1 cellular context compared by ENCODE assay signal in genomic region chr11:111335124-111335535, GRCh38.
TF ChIP-seq lines count a peak whose summit lies in the region.

No MANE protein-coding gene starts in this region.

TF ChIP-seq in HepG2, 621 proteins besides CTCF, POLR2A, EP300 and RAD21 (continued from another document and continues in another):
- TF ChIP-seq, protein P1, sequence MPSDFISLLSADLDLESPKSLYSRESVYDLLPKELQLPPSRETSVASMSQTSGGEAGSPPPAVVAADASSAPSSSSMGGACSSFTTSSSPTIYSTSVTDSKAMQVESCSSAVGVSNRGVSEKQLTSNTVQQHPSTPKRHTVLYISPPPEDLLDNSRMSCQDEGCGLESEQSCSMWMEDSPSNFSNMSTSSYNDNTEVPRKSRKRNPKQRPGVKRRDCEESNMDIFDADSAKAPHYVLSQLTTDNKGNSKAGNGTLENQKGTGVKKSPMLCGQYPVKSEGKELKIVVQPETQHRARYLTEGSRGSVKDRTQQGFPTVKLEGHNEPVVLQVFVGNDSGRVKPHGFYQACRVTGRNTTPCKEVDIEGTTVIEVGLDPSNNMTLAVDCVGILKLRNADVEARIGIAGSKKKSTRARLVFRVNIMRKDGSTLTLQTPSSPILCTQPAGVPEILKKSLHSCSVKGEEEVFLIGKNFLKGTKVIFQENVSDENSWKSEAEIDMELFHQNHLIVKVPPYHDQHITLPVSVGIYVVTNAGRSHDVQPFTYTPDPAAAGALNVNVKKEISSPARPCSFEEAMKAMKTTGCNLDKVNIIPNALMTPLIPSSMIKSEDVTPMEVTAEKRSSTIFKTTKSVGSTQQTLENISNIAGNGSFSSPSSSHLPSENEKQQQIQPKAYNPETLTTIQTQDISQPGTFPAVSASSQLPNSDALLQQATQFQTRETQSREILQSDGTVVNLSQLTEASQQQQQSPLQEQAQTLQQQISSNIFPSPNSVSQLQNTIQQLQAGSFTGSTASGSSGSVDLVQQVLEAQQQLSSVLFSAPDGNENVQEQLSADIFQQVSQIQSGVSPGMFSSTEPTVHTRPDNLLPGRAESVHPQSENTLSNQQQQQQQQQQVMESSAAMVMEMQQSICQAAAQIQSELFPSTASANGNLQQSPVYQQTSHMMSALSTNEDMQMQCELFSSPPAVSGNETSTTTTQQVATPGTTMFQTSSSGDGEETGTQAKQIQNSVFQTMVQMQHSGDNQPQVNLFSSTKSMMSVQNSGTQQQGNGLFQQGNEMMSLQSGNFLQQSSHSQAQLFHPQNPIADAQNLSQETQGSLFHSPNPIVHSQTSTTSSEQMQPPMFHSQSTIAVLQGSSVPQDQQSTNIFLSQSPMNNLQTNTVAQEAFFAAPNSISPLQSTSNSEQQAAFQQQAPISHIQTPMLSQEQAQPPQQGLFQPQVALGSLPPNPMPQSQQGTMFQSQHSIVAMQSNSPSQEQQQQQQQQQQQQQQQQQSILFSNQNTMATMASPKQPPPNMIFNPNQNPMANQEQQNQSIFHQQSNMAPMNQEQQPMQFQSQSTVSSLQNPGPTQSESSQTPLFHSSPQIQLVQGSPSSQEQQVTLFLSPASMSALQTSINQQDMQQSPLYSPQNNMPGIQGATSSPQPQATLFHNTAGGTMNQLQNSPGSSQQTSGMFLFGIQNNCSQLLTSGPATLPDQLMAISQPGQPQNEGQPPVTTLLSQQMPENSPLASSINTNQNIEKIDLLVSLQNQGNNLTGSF (CRISPR knock-in tag; IDR thresholded peaks at IDR 0.05): no peak
- no peak for TF ChIP-seq CHCHD3 (CRISPR knock-in tag; IDR thresholded peaks at IDR 0.05)
- TF ChIP-seq RXRA (CRISPR knock-in tag; IDR thresholded peaks at IDR 0.05): peak; percentile 38
- no peak for TF ChIP-seq GABPA (IDR thresholded peaks at IDR 0.05; ENCODE audit: low read depth, low read length)
- no peak for TF ChIP-seq GABPA (CRISPR knock-in tag; IDR thresholded peaks at IDR 0.05; ENCODE audit: low read depth)
- TF ChIP-seq ZMAT3 (CRISPR knock-in tag; conservative IDR thresholded peaks at IDR 0.05): 0 out of 2 replicates have a peak, but pooled peaks have one; percentile 11
- peak; percentile 21; the same call in 1 of the 2 replicates for TF ChIP-seq ADNP (CRISPR knock-in tag; IDR thresholded peaks at IDR 0.05)
- no peak for TF ChIP-seq ZSCAN30 (CRISPR knock-in tag; IDR thresholded peaks at IDR 0.05)
- TF ChIP-seq TFE3 (CRISPR knock-in tag; IDR thresholded peaks at IDR 0.05): no peak
- TF ChIP-seq NKX3-1 (CRISPR knock-in tag; IDR thresholded peaks at IDR 0.05): no peak
- TF ChIP-seq ERF (CRISPR knock-in tag; IDR thresholded peaks at IDR 0.05): no peak
- no peak for TF ChIP-seq ZSCAN29 (CRISPR knock-in tag; conservative IDR thresholded peaks at IDR 0.05)
- no peak for TF ChIP-seq ZNF142 (CRISPR knock-in tag; IDR thresholded peaks at IDR 0.05)
- TF ChIP-seq, protein P2, sequence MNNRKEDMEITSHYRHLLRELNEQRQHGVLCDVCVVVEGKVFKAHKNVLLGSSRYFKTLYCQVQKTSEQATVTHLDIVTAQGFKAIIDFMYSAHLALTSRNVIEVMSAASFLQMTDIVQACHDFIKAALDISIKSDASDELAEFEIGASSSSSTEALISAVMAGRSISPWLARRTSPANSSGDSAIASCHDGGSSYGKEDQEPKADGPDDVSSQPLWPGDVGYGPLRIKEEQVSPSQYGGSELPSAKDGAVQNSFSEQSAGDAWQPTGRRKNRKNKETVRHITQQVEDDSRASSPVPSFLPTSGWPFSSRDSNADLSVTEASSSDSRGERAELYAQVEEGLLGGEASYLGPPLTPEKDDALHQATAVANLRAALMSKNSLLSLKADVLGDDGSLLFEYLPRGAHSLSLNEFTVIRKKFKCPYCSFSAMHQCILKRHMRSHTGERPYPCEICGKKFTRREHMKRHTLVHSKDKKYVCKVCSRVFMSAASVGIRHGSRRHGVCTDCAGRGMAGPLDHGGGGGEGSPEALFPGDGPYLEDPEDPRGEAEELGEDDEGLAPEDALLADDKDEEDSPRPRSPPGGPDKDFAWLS (CRISPR knock-in tag; IDR thresholded peaks at IDR 0.05; ENCODE audit: borderline replicate concordance): no peak
- TF ChIP-seq ZNF749 (CRISPR knock-in tag; IDR thresholded peaks at IDR 0.05; ENCODE audit: borderline replicate concordance): no peak; the same call in 1 of the 2 replicates
- peak; percentile 66 for TF ChIP-seq POLR2AphosphoS5 (IDR thresholded peaks at IDR 0.05; ENCODE audit: low read depth, low read length)
- TF ChIP-seq MNT (IDR thresholded peaks at IDR 0.05): no peak
- 0 out of 2 replicates have a peak, but pooled peaks have one; percentile 29 for TF ChIP-seq RXRB (CRISPR knock-in tag; IDR thresholded peaks at IDR 0.05; ENCODE audit: borderline replicate concordance)
- TF ChIP-seq ZNF24 (IDR thresholded peaks at IDR 0.05): no peak
- no peak for TF ChIP-seq ZNF891 (CRISPR knock-in tag; IDR thresholded peaks at IDR 0.05)
- no peak for TF ChIP-seq MLLT10 (CRISPR knock-in tag; IDR thresholded peaks at IDR 0.05)
- TF ChIP-seq SKIL (CRISPR knock-in tag; IDR thresholded peaks at IDR 0.05; ENCODE audit: borderline replicate concordance): peak; percentile 4; the same call in 1 of the 2 replicates
- peak; percentile 17 for TF ChIP-seq XRCC5 (optimal IDR thresholded peaks at IDR 0.05; ENCODE audit: low read length)
- TF ChIP-seq ZGPAT (CRISPR knock-in tag; IDR thresholded peaks at IDR 0.05): peak; percentile 88
- TF ChIP-seq ZNF326 (CRISPR knock-in tag; IDR thresholded peaks at IDR 0.05; ENCODE audit: borderline replicate concordance): no peak
- TF ChIP-seq, protein P3, sequence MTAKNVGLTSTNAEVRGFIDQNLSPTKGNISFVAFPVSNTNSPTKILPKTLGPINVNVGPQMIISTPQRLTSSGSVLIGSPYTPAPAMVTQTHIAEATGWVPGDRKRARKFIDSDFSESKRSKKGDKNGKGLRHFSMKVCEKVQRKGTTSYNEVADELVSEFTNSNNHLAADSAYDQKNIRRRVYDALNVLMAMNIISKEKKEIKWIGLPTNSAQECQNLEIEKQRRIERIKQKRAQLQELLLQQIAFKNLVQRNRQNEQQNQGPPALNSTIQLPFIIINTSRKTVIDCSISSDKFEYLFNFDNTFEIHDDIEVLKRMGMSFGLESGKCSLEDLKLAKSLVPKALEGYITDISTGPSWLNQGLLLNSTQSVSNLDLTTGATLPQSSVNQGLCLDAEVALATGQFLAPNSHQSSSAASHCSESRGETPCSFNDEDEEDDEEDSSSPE (CRISPR knock-in tag; IDR thresholded peaks at IDR 0.05): 0 out of 2 replicates have a peak, but pooled peaks have one; percentile 27
- TF ChIP-seq KMT2B (CRISPR knock-in tag; IDR thresholded peaks at IDR 0.05): no peak; the same call in 1 of the 2 replicates
- TF ChIP-seq ZNF75D (CRISPR knock-in tag; IDR thresholded peaks at IDR 0.05; ENCODE audit: borderline replicate concordance): no peak
- TF ChIP-seq FOSL2 (CRISPR knock-in tag; IDR thresholded peaks at IDR 0.05): peak; percentile 37; the same call in 1 of the 2 replicates
- no peak for TF ChIP-seq NFRKB (IDR thresholded peaks at IDR 0.05)
- TF ChIP-seq NFE2L2 (IDR thresholded peaks at IDR 0.05; ENCODE audit: low read length): no peak
- TF ChIP-seq ZNF780A (CRISPR knock-in tag; IDR thresholded peaks at IDR 0.05): no peak
- peak; percentile 97 for TF ChIP-seq TFAP4 (IDR thresholded peaks at IDR 0.05; ENCODE audit: borderline replicate concordance, low read depth)
- TF ChIP-seq PHF20 (CRISPR knock-in tag; IDR thresholded peaks at IDR 0.05): no peak
- TF ChIP-seq, protein P4, sequence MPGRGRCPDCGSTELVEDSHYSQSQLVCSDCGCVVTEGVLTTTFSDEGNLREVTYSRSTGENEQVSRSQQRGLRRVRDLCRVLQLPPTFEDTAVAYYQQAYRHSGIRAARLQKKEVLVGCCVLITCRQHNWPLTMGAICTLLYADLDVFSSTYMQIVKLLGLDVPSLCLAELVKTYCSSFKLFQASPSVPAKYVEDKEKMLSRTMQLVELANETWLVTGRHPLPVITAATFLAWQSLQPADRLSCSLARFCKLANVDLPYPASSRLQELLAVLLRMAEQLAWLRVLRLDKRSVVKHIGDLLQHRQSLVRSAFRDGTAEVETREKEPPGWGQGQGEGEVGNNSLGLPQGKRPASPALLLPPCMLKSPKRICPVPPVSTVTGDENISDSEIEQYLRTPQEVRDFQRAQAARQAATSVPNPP (CRISPR knock-in tag; IDR thresholded peaks at IDR 0.05): no peak
